13 cellular contexts compared by ENCODE assay signal in the genomic region with DNA sequence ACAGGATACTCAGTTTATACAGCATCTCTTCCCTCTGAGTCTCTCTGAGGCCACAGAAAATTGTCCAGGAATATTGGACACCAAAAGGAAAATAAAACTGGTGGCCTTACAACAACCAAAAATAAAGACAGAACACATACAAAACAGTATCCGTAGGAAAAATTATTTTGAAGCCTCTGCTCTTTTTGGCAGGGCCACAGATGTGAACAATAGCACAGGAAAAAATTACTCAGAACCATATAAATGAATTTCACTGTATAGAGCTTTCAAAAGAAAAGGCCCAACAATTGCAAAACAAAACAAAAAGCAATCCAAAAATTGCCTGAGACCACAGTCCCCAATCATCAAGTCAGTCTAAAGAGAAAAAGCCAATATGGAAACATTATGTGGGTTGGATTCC.
"Had no signal": no experiment of that assay in that cellular context is flagged by ENCODE, and none has a peak within 500 bp of the region (broad histone marks: within the 10 kb centered on the region; RNA-seq: fewer than 3 reads in every experiment).

No MANE protein-coding gene starts in this region.

- H3K4me3 ChIP-seq: colonic mucosa, coronary artery, dorsolateral prefrontal cortex, esophagus muscularis mucosa, esophagus squamous epithelium, gastrocnemius medialis, gastroesophageal sphincter, heart left ventricle, heart right ventricle had no signal

- H3K27me3 ChIP-seq: colonic mucosa, dorsolateral prefrontal cortex, esophagus muscularis mucosa, esophagus squamous epithelium, foreskin keratinocyte, gastrocnemius medialis, gastroesophageal sphincter, heart left ventricle, heart right ventricle had no signal

- H3K36me3 ChIP-seq: colonic mucosa, esophagus muscularis mucosa, esophagus squamous epithelium, gastrocnemius medialis, gastroesophageal sphincter, heart left ventricle, heart right ventricle had no signal

- H3K27ac ChIP-seq: colonic mucosa, coronary artery, dorsolateral prefrontal cortex, epithelial cell of prostate, esophagus muscularis mucosa, esophagus squamous epithelium, foreskin keratinocyte, gastrocnemius medialis, gastroesophageal sphincter, heart left ventricle, heart right ventricle had no signal

- ATAC-seq: effector memory CD8-positive, alpha-beta T cell; esophagus mucosa; foreskin keratinocyte; gastrocnemius medialis; gastroesophageal sphincter; heart left ventricle; heart right ventricle had no signal

- H3K9me3 ChIP-seq: colonic mucosa, esophagus muscularis mucosa, esophagus squamous epithelium, gastrocnemius medialis, gastroesophageal sphincter, heart left ventricle, heart right ventricle had no signal

- H3K4me1 ChIP-seq: colonic mucosa, esophagus muscularis mucosa, esophagus squamous epithelium, foreskin keratinocyte, gastrocnemius medialis, gastroesophageal sphincter, heart left ventricle had no signal
